In the genomic region with DNA sequence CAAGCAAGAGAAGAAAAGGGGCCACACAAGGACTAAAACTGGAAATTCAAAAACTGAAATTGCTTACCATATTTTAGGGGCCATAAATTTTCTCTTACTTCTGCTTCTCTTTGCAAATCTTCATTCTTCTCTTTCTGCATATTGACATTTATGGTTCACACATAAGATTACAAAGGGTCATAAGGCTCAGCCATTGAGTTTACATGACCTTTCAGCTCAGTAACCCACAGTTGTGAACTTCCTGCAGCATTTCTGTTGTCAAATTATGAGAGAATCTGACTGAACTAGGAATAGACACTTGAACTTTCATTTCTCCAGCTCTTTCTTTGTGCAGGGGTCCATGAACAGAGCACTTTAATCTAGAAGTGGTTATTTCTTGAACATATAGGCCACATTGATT, we compare ENCODE assay signal across 8 cellular contexts.
"Had no signal": no experiment of that assay in that cellular context is flagged by ENCODE, and none has a peak within 500 bp of the region (broad histone marks: within the 10 kb centered on the region; RNA-seq: fewer than 3 reads in every experiment).

No MANE protein-coding gene starts in this region.

- DNase-seq: GM23248, GOT3, H7, H9, HCEC 1CT, HFFc6 had no signal

- H3K4me3 Mint-ChIP-seq: GM23338, H9, HFFc6 had no signal

- ATAC-seq: GM23338, HCT116 had no signal

- H3K27ac Mint-ChIP-seq: GM23338, H9, HFFc6 had no signal
